In the genomic region with DNA sequence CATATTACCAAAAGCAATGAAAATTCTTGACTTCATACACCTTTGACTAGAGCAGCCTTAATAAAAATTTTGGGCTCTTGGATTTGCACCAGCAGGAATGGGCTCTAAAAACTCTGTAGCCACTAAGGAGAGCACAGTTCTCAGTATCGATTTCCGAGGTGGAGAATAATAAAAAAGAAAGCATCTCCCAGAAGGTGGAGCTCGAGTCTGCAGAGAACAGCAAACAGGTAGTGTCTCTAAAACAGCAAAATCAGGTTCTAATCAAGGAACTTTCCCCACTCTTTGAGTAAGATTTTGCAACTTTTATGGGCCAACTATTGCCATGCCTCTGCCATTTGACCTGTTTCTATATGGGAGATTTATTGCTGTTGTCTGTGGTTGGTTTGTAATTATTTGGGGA, we compare ENCODE assay signal across 13 cellular contexts.
A peak's percentile ranks its signal among the peaks of the same experiment; 100 is the strongest.
DNase-seq lines count a peak whose midpoint lies in the region; ATAC-seq and TF ChIP-seq lines count a peak whose summit lies in the region.
"Had no signal": no experiment of that assay in that cellular context is flagged by ENCODE, and none has a peak within 500 bp of the region (broad histone marks: within the 10 kb centered on the region; RNA-seq: fewer than 3 reads in every experiment).

No MANE protein-coding gene starts in this region.

- no peak overlapping the region for H3K14ac ChIP-seq in IMR-90 (replicated peaks; ENCODE audit: low read depth, low read length)

- no peaks in the 10 kb centered on the region for H3K9me1 ChIP-seq in IMR-90 (ENCODE audit: insufficient read depth, low read length)

- peak; percentile 16 for DNase-seq in IMR-90
- peak; percentile 7 for DNase-seq in kidney tubule cell (ENCODE audit: low spot score)
- no peak for DNase-seq in T-helper 9 cell
- DNase-seq in NCI-H187 (lab: John Stamatoyannopoulos, UW), result no peak
- no peak for DNase-seq in NCI-H2196 treated with DMSO at 0.1 percent for 48 hours (lab: John Stamatoyannopoulos, UW; ENCODE audit: unreplicated experiment)
- DNase-seq: activated CD4-positive, alpha-beta T cell treated with anti-CD3 and anti-CD28 coated beads, Interleukin-2, amount 10 ng/mL, durations not matched to agents 24 days and 14 days; activated naive CD4-positive, alpha-beta T cell; hippocampal formation; transverse colon had no signal

- no TSS peak for BruUV-seq in IMR-90 (replicated peaks; lab: Mats Ljungman, UMichigan)

- H2AK9ac ChIP-seq in IMR-90 (replicated peaks; ENCODE audit: low read depth, low read length, poor library complexity), result no peak overlapping the region

- H4K91ac ChIP-seq in IMR-90 (ENCODE audit: insufficient read depth, low read depth, low read length), result no peak overlapping the region

- no peak overlapping the region for H3K23ac ChIP-seq in IMR-90 (ENCODE audit: low read depth, low read length)

- no CpG with 5 or more reads among the region's 3 CpGs for WGBS in IMR-90 (ENCODE audit: extremely low coverage in 2 of 2, insufficient read length in 1 of 2), 2 experiments

- POLR2A ChIA-PET in IMR-90 (lab: Charles Lee; ENCODE audit: unreplicated experiment), result no interaction called here

- no peak overlapping the region for H4K5ac ChIP-seq in IMR-90 (ENCODE audit: low read depth, low read length)

- no peaks in the 10 kb centered on the region for H3K9me3 ChIP-seq in IMR-90 (ENCODE audit: control insufficient read depth, insufficient read depth, low read length)
- H3K9me3 ChIP-seq: mucosa of descending colon, transverse colon had no signal

- no peak overlapping the region for H2AFZ ChIP-seq in IMR-90 (replicated peaks; ENCODE audit: low read length, poor library complexity)

- no peak overlapping the region for H2BK20ac ChIP-seq in IMR-90 (ENCODE audit: low read depth, low read length)

- H3K4me1 ChIP-seq in IMR-90 (ENCODE audit: control insufficient read depth, insufficient read depth, low read length), result no peaks in the 10 kb centered on the region
- H3K4me1 ChIP-seq: transverse colon had no signal

- no peaks in the 10 kb centered on the region for H3K27me3 ChIP-seq in IMR-90 (ENCODE audit: control insufficient read depth, insufficient read depth, low read length)
- H3K27me3 ChIP-seq: transverse colon had no signal

- no peak overlapping the region for H3K18ac ChIP-seq in IMR-90 (ENCODE audit: low read depth, low read length)

- peak; percentile 62 for TF ChIP-seq RAD21 in IMR-90 (IDR thresholded peaks at IDR 0.05; ENCODE audit: low read length)

- H2BK120ac ChIP-seq in IMR-90 (ENCODE audit: low read depth, low read length), result no peak overlapping the region

- in situ Hi-C loops in IMR-90 (cut with MboI; ENCODE audit: low sequenced_read_pairs), result no loop called here

- H3K4me3 ChIP-seq in IMR-90 (ENCODE audit: insufficient read depth, low read depth, low read length), result no peak overlapping the region
- H3K4me3 ChIP-seq: mucosa of descending colon, transverse colon had no signal

- intact Hi-C loops in IMR-90 (cut with micrococcal nuclease), result loop anchor here (10.0 kb wide), 1 partner anchor 257 kb away; a partner anchor contains a TSS

- TF ChIP-seq POLR2A in IMR-90 (IDR thresholded peaks at IDR 0.05; ENCODE audit: low read depth, low read length), result no peak

- H3K79me1 ChIP-seq in IMR-90 (ENCODE audit: low read depth in 1 of 2, low read length in 2 of 2), result no peaks in the 10 kb centered on the region

- H2AK5ac ChIP-seq in IMR-90 (ENCODE audit: low read depth, low read length), result no peak overlapping the region

- ATAC-seq in IMR-90 (ENCODE audit: low read depth) (0 out of 2 replicates have a peak, but pooled peaks have one; percentile 35), HG03095 (IDR thresholded peaks at IDR 0.05; ENCODE audit: unreplicated experiment) (no peak)
- ATAC-seq: mucosa of descending colon had no signal

- no peaks in the 10 kb centered on the region for H3K36me3 ChIP-seq in IMR-90 (ENCODE audit: control insufficient read depth, insufficient read depth, low read length)
- H3K36me3 ChIP-seq: transverse colon had no signal

- CTCF ChIA-PET in IMR-90 (lab: Yijun Ruan, JAX), result interaction anchor here (0.7 to 1.4 kb wide), 2 partner anchors 11 to 1174 kb away, joined by 3 read pairs; no protein-coding TSS in a partner anchor

- H3K4ac ChIP-seq in IMR-90 (ENCODE audit: low read depth, low read length), result no peak overlapping the region

- H3K27ac ChIP-seq in C4-2B (no peak overlapping the region), IMR-90 (ENCODE audit: insufficient read depth, low read length) (no peak overlapping the region), VCaP (no peak overlapping the region)
- H3K27ac ChIP-seq: transverse colon had no signal

- no peak overlapping the region for H3K4me2 ChIP-seq in IMR-90 (ENCODE audit: low read depth, low read length)

- H2BK15ac ChIP-seq in IMR-90 (ENCODE audit: low read depth, low read length), result no peak overlapping the region

- TF ChIP-seq CTCF in C4-2B (conservative IDR thresholded peaks at IDR 0.05), result peak; percentile 58
- TF ChIP-seq CTCF in IMR-90 (conservative IDR thresholded peaks at IDR 0.05; ENCODE audit: low read depth, low read length), result peak; percentile 46
- TF ChIP-seq CTCF in VCaP (conservative IDR thresholded peaks at IDR 0.05), result peak; percentile 78

- H4K20me1 ChIP-seq in IMR-90 (ENCODE audit: insufficient read depth, low read length), result no peaks in the 10 kb centered on the region

- no peak overlapping the region for H3K56ac ChIP-seq in IMR-90 (ENCODE audit: extremely low read depth, insufficient read depth, low read length)

- dilution Hi-C loops in IMR-90 (cut with HindIII; ENCODE audit: low sequenced_read_pairs, unreplicated experiment), result no loop called here

- H2BK5ac ChIP-seq in IMR-90 (ENCODE audit: low read depth, low read length, poor library complexity, severe bottlenecking), result no peak overlapping the region

- H3K9ac ChIP-seq in IMR-90 (ENCODE audit: low read depth, low read length), result no peak overlapping the region

- H4K8ac ChIP-seq in IMR-90 (ENCODE audit: low read depth in 2 of 2, low read length in 2 of 2), result no peak overlapping the region

TF ChIP-seq in IMR-90, 13 proteins besides CTCF, POLR2A, EP300 and RAD21:
- TF ChIP-seq BHLHE40 (IDR thresholded peaks at IDR 0.05; ENCODE audit: low read depth, low read length), result no peak
- peak; percentile 45; the same call in 1 of the 2 replicates for TF ChIP-seq SMC3 (IDR thresholded peaks at IDR 0.05; ENCODE audit: low read depth, low read length)

Comparison
In these comparisons a context has a peak if more than half of its experiments do, and no peak if none do; other contexts are left out.
1. DNase-seq: peak in IMR-90 (single experiment) and kidney tubule cell (single experiment); none in T-helper 9 cell (single experiment), NCI-H187 (0 of 2) and NCI-H2196 treated with DMSO at 0.1 percent for 48 hours (single experiment).
2. Peak in every context shown above with its lines, with median percentiles within 50 percentile points of each other: CTCF ChIP-seq.